Comparison of ENCODE assay signal across 26 cellular contexts in the genomic region with DNA sequence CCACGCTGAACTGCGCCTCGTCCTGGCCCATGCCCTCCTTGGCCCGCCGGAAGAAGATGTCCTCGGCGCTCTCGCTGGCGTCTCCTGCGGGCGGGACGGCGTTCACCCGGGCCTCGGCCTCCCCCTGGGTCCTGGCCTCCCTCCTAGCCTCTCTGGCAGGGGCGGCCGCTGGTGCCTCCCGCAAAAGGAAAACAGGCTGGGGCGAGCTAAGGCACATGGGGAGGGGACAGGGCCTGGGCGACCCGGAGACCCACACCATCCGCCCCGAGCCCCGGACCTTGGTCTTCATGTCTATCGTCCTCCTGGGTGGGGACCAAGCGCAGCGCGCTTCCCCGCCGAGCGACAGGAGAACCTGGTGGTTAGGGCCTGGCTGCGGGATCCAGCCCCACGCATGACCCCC. TPM values are rescaled to one million over a fixed set of nuclear protein-coding genes. Genes with fewer than 3 reads are reported as not detected.
"Had no signal": no experiment of that assay in that cellular context is flagged by ENCODE, and none has a peak within 500 bp of the region (broad histone marks: within the 10 kb centered on the region; RNA-seq: fewer than 3 reads in every experiment).

No MANE protein-coding gene starts in this region.

- H3K9me3 Mint-ChIP-seq: activated B cell treated with CpG ODN at 0.5 μM for 24 hours; activated CD4-positive, alpha-beta T cell treated with anti-CD3 and anti-CD28 coated beads, Interleukin-2, amount 10 ng/mL, durations not matched to agents 24 days and 14 days; activated naive CD4-positive, alpha-beta T cell treated with anti-CD3 and anti-CD28 coated beads for 36 hours; activated T-cell treated with anti-CD3 and anti-CD28 coated beads, Interleukin-2, amount 50 U/mL, for 4 hours had no signal

- H3K9me3 ChIP-seq: ascending aorta, body of pancreas, Peyer's patch had no signal

- H3K27me3 ChIP-seq: ascending aorta, body of pancreas, Peyer's patch had no signal

- H3K27me3 Mint-ChIP-seq: activated B cell treated with CpG ODN at 0.5 μM for 24 hours, T-helper 17 cell had no signal

- H3K27ac ChIP-seq: ascending aorta, body of pancreas, RWPE1 had no signal

- H3K27ac Mint-ChIP-seq: activated B cell treated with CpG ODN at 0.5 μM for 24 hours; activated CD4-positive, alpha-beta T cell treated with anti-CD3 and anti-CD28 coated beads, Interleukin-2, amount 10 ng/mL, durations not matched to agents 24 days and 14 days; activated naive CD4-positive, alpha-beta T cell treated with anti-CD3 and anti-CD28 coated beads for 36 hours; T-helper 17 cell had no signal

- H3K4me3 ChIP-seq: ascending aorta, body of pancreas, Peyer's patch had no signal

- H3K4me1 ChIP-seq: body of pancreas had no signal

- DNase-seq: activated B cell treated with CpG ODN at 0.5 μM for 24 hours; activated CD4-positive, alpha-beta T cell treated with anti-CD3 and anti-CD28 coated beads for 1 hour; activated CD4-positive, alpha-beta T cell treated with anti-CD3 and anti-CD28 coated beads, Interleukin-2, amount 10 ng/mL, durations not matched to agents 24 days and 14 days; activated CD4-positive, alpha-beta T cell treated with anti-CD3 and anti-CD28 coated beads, Interleukin-2, amount 50 U/mL, for 48 hours; activated CD8-positive, alpha-beta memory T cell treated with anti-CD3 and anti-CD28 coated beads for 24 hours; activated effector memory CD4-positive, alpha-beta T cell treated with anti-CD3 and anti-CD28 coated beads, Interleukin-2, amount 50 U/mL, for 16 hours; activated naive CD4-positive, alpha-beta T cell treated with anti-CD3 and anti-CD28 coated beads for 36 hours; activated T-cell treated with anti-CD3 and anti-CD28 coated beads, Interleukin-2, amount 50 U/mL, for 4 hours; body of pancreas; central memory CD4-positive, alpha-beta T cell; Karpas-422; MM.1S; NCI-H1105; NCI-H1436; NCI-H1694 treated with DMSO at 0.1 percent for 48 hours; NCI-H2081; NCI-H510A treated with DMSO at 0.1 percent for 48 hours; NCI-H69; Peyer's patch; SHP77 treated with DMSO at 0.1 percent for 48 hours; T-helper 17 cell; T1000 had no signal

- FAIRE-seq: bronchial epithelial cell, TTC549 had no signal

- H3K4me3 Mint-ChIP-seq: activated B cell treated with CpG ODN at 0.5 μM for 24 hours; activated CD4-positive, alpha-beta T cell treated with anti-CD3 and anti-CD28 coated beads, Interleukin-2, amount 10 ng/mL, durations not matched to agents 24 days and 14 days; activated naive CD4-positive, alpha-beta T cell treated with anti-CD3 and anti-CD28 coated beads for 36 hours; activated T-cell treated with anti-CD3 and anti-CD28 coated beads, Interleukin-2, amount 50 U/mL, for 4 hours; T-helper 17 cell had no signal

- ATAC-seq: activated T-cell treated with anti-CD3 and anti-CD28 coated beads, Interleukin-2, amount 50 U/mL, for 4 hours; body of pancreas; T-helper 17 cell had no signal

RNA-seq across cellular contexts. Expression of a gene that starts 5.7 kb away (rescaled TPM):
- total RNA-seq: bronchial epithelial cell had no signal

RNA-seq across cellular contexts. Expression of a gene that starts 27.1 kb away (rescaled TPM):
- total RNA-seq: bronchial epithelial cell had no signal
